ENCODE assay signal across 1 cellular context in the genomic region with DNA sequence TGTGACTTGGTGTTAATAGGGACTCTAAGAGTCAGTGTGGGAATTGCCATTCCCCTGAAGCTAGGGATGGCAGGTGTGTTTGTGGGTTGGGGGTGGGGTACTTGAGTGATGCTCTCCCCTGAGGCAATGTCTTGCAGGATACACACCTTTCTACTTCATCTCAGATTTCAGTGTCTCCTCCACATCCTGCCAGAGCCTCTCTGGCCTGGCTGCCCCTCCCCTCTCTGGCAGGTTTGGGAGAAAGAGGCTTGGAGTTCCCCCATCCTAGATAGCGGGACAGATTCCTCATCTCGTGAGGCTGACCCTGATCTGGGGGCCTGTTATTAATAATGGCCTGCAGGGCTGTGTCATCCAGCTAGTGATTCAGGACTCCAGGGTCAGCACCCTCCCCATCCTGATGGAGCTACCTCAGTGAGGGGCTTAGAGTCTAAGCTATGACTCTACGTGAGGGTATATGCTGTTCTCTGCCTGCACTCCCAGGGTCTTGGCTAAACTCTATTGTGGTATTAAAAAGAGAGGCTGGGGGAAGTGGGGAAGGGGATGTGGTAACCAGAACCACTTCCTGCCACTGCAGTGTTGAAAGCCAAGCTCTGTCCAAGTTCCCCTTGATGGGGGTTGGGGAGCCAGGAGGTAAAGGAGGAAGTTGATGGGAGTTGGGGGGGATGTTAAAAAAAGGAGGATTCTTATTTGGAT.
TF ChIP-seq lines count a peak whose summit lies in the region.

No MANE protein-coding gene starts in this region.

TF ChIP-seq in H1, 55 proteins besides CTCF, POLR2A, EP300 and RAD21:
- TF ChIP-seq HDAC6 (IDR thresholded peaks at IDR 0.05; ENCODE audit: low read depth, low read length) (no peak), CBX5 (IDR thresholded peaks at IDR 0.05; ENCODE audit: low read depth, low read length) (no peak), JUND (IDR thresholded peaks at IDR 0.05; ENCODE audit: low read length) (no peak), JUN (IDR thresholded peaks at IDR 0.05; ENCODE audit: low read depth, low read length) (no peak), SRF (IDR thresholded peaks at IDR 0.05; ENCODE audit: low read depth, low read length) (no peak), RFX5 (IDR thresholded peaks at IDR 0.05; ENCODE audit: borderline replicate concordance, low read depth, low read length) (no peak), BRCA1 (IDR thresholded peaks at IDR 0.05; ENCODE audit: low read depth, low read length) (no peak), FOSL1 (IDR thresholded peaks at IDR 0.05; ENCODE audit: insufficient read depth, low read depth, low read length) (no peak), KDM5A (IDR thresholded peaks at IDR 0.05; ENCODE audit: low read length) (no peak), POU5F1 (IDR thresholded peaks at IDR 0.05; ENCODE audit: low read depth, low read length) (no peak), SP4 (IDR thresholded peaks at IDR 0.05; ENCODE audit: low read length) (no peak), SUZ12 (IDR thresholded peaks at IDR 0.05; ENCODE audit: low read length) (no peak), NANOG (IDR thresholded peaks at IDR 0.05; ENCODE audit: insufficient read depth, low read depth, low read length, poor library complexity, severe bottlenecking) (no peak), BACH1 (IDR thresholded peaks at IDR 0.05; ENCODE audit: low read length) (no peak), CEBPB (IDR thresholded peaks at IDR 0.05; ENCODE audit: low read depth, low read length) (no peak)
- TF ChIP-seq, protein P1, sequence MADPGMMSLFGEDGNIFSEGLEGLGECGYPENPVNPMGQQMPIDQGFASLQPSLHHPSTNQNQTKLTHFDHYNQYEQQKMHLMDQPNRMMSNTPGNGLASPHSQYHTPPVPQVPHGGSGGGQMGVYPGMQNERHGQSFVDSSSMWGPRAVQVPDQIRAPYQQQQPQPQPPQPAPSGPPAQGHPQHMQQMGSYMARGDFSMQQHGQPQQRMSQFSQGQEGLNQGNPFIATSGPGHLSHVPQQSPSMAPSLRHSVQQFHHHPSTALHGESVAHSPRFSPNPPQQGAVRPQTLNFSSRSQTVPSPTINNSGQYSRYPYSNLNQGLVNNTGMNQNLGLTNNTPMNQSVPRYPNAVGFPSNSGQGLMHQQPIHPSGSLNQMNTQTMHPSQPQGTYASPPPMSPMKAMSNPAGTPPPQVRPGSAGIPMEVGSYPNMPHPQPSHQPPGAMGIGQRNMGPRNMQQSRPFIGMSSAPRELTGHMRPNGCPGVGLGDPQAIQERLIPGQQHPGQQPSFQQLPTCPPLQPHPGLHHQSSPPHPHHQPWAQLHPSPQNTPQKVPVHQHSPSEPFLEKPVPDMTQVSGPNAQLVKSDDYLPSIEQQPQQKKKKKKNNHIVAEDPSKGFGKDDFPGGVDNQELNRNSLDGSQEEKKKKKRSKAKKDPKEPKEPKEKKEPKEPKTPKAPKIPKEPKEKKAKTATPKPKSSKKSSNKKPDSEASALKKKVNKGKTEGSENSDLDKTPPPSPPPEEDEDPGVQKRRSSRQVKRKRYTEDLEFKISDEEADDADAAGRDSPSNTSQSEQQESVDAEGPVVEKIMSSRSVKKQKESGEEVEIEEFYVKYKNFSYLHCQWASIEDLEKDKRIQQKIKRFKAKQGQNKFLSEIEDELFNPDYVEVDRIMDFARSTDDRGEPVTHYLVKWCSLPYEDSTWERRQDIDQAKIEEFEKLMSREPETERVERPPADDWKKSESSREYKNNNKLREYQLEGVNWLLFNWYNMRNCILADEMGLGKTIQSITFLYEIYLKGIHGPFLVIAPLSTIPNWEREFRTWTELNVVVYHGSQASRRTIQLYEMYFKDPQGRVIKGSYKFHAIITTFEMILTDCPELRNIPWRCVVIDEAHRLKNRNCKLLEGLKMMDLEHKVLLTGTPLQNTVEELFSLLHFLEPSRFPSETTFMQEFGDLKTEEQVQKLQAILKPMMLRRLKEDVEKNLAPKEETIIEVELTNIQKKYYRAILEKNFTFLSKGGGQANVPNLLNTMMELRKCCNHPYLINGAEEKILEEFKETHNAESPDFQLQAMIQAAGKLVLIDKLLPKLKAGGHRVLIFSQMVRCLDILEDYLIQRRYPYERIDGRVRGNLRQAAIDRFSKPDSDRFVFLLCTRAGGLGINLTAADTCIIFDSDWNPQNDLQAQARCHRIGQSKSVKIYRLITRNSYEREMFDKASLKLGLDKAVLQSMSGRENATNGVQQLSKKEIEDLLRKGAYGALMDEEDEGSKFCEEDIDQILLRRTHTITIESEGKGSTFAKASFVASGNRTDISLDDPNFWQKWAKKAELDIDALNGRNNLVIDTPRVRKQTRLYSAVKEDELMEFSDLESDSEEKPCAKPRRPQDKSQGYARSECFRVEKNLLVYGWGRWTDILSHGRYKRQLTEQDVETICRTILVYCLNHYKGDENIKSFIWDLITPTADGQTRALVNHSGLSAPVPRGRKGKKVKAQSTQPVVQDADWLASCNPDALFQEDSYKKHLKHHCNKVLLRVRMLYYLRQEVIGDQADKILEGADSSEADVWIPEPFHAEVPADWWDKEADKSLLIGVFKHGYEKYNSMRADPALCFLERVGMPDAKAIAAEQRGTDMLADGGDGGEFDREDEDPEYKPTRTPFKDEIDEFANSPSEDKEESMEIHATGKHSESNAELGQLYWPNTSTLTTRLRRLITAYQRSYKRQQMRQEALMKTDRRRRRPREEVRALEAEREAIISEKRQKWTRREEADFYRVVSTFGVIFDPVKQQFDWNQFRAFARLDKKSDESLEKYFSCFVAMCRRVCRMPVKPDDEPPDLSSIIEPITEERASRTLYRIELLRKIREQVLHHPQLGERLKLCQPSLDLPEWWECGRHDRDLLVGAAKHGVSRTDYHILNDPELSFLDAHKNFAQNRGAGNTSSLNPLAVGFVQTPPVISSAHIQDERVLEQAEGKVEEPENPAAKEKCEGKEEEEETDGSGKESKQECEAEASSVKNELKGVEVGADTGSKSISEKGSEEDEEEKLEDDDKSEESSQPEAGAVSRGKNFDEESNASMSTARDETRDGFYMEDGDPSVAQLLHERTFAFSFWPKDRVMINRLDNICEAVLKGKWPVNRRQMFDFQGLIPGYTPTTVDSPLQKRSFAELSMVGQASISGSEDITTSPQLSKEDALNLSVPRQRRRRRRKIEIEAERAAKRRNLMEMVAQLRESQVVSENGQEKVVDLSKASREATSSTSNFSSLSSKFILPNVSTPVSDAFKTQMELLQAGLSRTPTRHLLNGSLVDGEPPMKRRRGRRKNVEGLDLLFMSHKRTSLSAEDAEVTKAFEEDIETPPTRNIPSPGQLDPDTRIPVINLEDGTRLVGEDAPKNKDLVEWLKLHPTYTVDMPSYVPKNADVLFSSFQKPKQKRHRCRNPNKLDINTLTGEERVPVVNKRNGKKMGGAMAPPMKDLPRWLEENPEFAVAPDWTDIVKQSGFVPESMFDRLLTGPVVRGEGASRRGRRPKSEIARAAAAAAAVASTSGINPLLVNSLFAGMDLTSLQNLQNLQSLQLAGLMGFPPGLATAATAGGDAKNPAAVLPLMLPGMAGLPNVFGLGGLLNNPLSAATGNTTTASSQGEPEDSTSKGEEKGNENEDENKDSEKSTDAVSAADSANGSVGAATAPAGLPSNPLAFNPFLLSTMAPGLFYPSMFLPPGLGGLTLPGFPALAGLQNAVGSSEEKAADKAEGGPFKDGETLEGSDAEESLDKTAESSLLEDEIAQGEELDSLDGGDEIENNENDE (IDR thresholded peaks at IDR 0.05; ENCODE audit: insufficient replicate concordance, low read length), result no peak
